In genomic region chr9:137829260-137829996, GRCh38 we compare ENCODE assay signal across 1 cellular context.
TF ChIP-seq lines count a peak whose summit lies in the region.

No MANE protein-coding gene starts in this region.

TF ChIP-seq in GM23338, 12 proteins besides CTCF, POLR2A, EP300 and RAD21 (continued from another document):
- TF ChIP-seq REST (IDR thresholded peaks at IDR 0.05; ENCODE audit: unreplicated experiment) (no peak), EZH2phosphoT487 (IDR thresholded peaks at IDR 0.05; ENCODE audit: unreplicated experiment) (no peak), EZH2 (IDR thresholded peaks at IDR 0.05; ENCODE audit: low read depth, unreplicated experiment) (no peak), POLR2AphosphoS5 (IDR thresholded peaks at IDR 0.05; ENCODE audit: low read depth) (no peak), ZNF462 (CRISPR knock-in tag; IDR thresholded peaks at IDR 0.05) (no peak), CREB1 (CRISPR knock-in tag; IDR thresholded peaks at IDR 0.05; ENCODE audit: low read depth) (no peak), ETS1 (IDR thresholded peaks at IDR 0.05) (no peak), NANOG (IDR thresholded peaks at IDR 0.05; ENCODE audit: borderline replicate concordance) (no peak), ZNF114 (CRISPR knock-in tag; IDR thresholded peaks at IDR 0.05) (no peak), ZNF331 (CRISPR knock-in tag; IDR thresholded peaks at IDR 0.05; ENCODE audit: low read depth) (no peak)
